ENCODE assay signal across 23 cellular contexts in genomic region chr2:15608392-15608761, GRCh38. TPM values are rescaled to one million over a fixed set of nuclear protein-coding genes. Genes with fewer than 3 reads are reported as not detected.
A peak's percentile ranks its signal among the peaks of the same experiment; 100 is the strongest.
DNase-seq lines count a peak whose midpoint lies in the region; ATAC-seq, FAIRE-seq and TF ChIP-seq lines count a peak whose summit lies in the region.
"Had no signal": no experiment of that assay in that cellular context is flagged by ENCODE, and none has a peak within 500 bp of the region (broad histone marks: within the 10 kb centered on the region; RNA-seq: fewer than 3 reads in every experiment).

No MANE protein-coding gene starts in this region.

- no peak overlapping the region for H3K27ac ChIP-seq in HepG2 (ENCODE audit: extremely low read length, insufficient read depth, low read length)
- no peak overlapping the region for H3K27ac ChIP-seq in right lobe of liver
- H3K27ac ChIP-seq in osteoblast (ENCODE audit: low read depth, low read length) = no peak overlapping the region
- H3K27ac ChIP-seq: 22Rv1, A549, BLaER1 had no signal

- no peak for ATAC-seq in HepG2
- no peak for ATAC-seq in right lobe of liver
- no peak for ATAC-seq in HG02610 (IDR thresholded peaks at IDR 0.05; ENCODE audit: unreplicated experiment)
- ATAC-seq: A549 had no signal

- TF ChIP-seq EP300 in HepG2 (IDR thresholded peaks at IDR 0.05; ENCODE audit: low read depth in 2 of 2, low read length in 2 of 2) = no peak
- no peak for TF ChIP-seq EP300 in HepG2 (CRISPR knock-in tag; IDR thresholded peaks at IDR 0.05; ENCODE audit: borderline replicate concordance)
- no peak for TF ChIP-seq EP300 in Ishikawa (IDR thresholded peaks at IDR 0.05; ENCODE audit: borderline replicate concordance)

- intact Hi-C loops in HepG2 (cut with micrococcal nuclease; ENCODE audit: unreplicated experiment) = no loop called here
- intact Hi-C loops in right lobe of liver (cut with DNase I) = no loop called here

- H4K20me1 ChIP-seq in HepG2 (ENCODE audit: insufficient read depth, low read length) (no peaks in the 10 kb centered on the region), osteoblast (ENCODE audit: insufficient read depth, low read length) (peaks cover 6% of the 10 kb centered on the region)

- WGBS in HepG2 (ENCODE audit: low lambda C conversion rate) = 96% methylated on average over 4 of the region's 4 CpGs
- WGBS in right lobe of liver (ENCODE audit: insufficient coverage, low coverage, low lambda C conversion rate, missing lambda C conversion rate) = 96% methylated on average over 4 of the region's 4 CpGs

- H3K27me3 ChIP-seq in HepG2 (ENCODE audit: control insufficient read depth in 1 of 2, insufficient read depth in 2 of 2, low read length in 2 of 2) = no peaks in the 10 kb centered on the region
- H3K27me3 ChIP-seq in right lobe of liver = no peaks in the 10 kb centered on the region
- no peaks in the 10 kb centered on the region for H3K27me3 ChIP-seq in osteoblast (ENCODE audit: insufficient read depth, low read length)
- H3K27me3 ChIP-seq: BE2C, BLaER1 had no signal

- no peaks in the 10 kb centered on the region for H3K9me3 ChIP-seq in HepG2 (ENCODE audit: low read length)
- no peaks in the 10 kb centered on the region for H3K9me3 ChIP-seq in right lobe of liver
- H3K9me3 ChIP-seq in osteoblast (ENCODE audit: low read depth, low read length) = no peaks in the 10 kb centered on the region
- H3K9me3 ChIP-seq: A549, BE2C had no signal

- TF ChIP-seq CTCF in HepG2 (CRISPR knock-in tag; IDR thresholded peaks at IDR 0.05) (no peak), right lobe of liver (IDR thresholded peaks at IDR 0.05) (no peak), osteoblast (IDR thresholded peaks at IDR 0.05; ENCODE audit: extremely low read depth, low read depth, low read length) (no peak)

- H2AFZ ChIP-seq in HepG2 (ENCODE audit: low read length) (no peak overlapping the region), osteoblast (ENCODE audit: low read length) (no peak overlapping the region)

- FAIRE-seq in HepG2 (lab: Jason Lieb, UNC) = no peak
- FAIRE-seq: A549, D721Med, G401.6, GM12891 had no signal

- H3K79me2 ChIP-seq in HepG2 (ENCODE audit: insufficient read depth, low read length) (no peaks in the 10 kb centered on the region), osteoblast (ENCODE audit: insufficient read depth, low read length) (no peaks in the 10 kb centered on the region)

- TF ChIP-seq RAD21 in HepG2 (CRISPR knock-in tag; IDR thresholded peaks at IDR 0.05) (no peak), Ishikawa (IDR thresholded peaks at IDR 0.05; ENCODE audit: low read depth) (no peak)

- no TSS peak for BruUV-seq in HepG2 (replicated peaks; lab: Mats Ljungman, UMichigan)

- in situ Hi-C loops in HepG2 (cut with HindIII; ENCODE audit: extremely low pct_ligation_motif_present, low pct_unique_long_range_greater_than_20kb) = no loop called here

- no peak for DNase-seq in HepG2 (ENCODE audit: low spot score)
- no peak for DNase-seq in right lobe of liver
- peak; percentile 100 for DNase-seq in NCI-H526 treated with DMSO at 0.1 percent for 48 hours (lab: John Stamatoyannopoulos, UW)
- DNase-seq in osteoblast (ENCODE audit: insufficient read length, low spot score, missing footprints) = no peak
- no peak for DNase-seq in Ammon's horn (ENCODE audit: low spot score)
- DNase-seq: AML-193; BE2C; C1 segment of cervical spinal cord; Calu3; CD4-positive, alpha-beta memory T cell; CD4-positive, CD25-positive, alpha-beta regulatory T cell; CD8-positive, alpha-beta memory T cell; COR-L47; DMS79 treated with DMSO at 0.1 percent for 48 hours; GF-D8 had no signal

- POLR2A ChIA-PET in HepG2 (lab: Yijun Ruan, JAX) = no interaction called here

- H3K4me2 ChIP-seq in HepG2 (ENCODE audit: low read depth, low read length) = no peak overlapping the region
- no peak overlapping the region for H3K4me2 ChIP-seq in osteoblast (ENCODE audit: insufficient read depth, low read length)
- H3K4me2 ChIP-seq: A549, BLaER1 had no signal

- CTCF ChIA-PET in HepG2 (lab: Yijun Ruan, JAX; ENCODE audit: low intra/inter-chr PET ratio, low total read pairs) = no interaction called here

- no peak overlapping the region for H3K4me3 ChIP-seq in HepG2 (replicated peaks in 1 of 3; ENCODE audit: insufficient read depth in 1 of 3, low read depth in 2 of 3, low read length in 3 of 3)
- no peak overlapping the region for H3K4me3 ChIP-seq in right lobe of liver
- no peak overlapping the region for H3K4me3 ChIP-seq in osteoblast (ENCODE audit: insufficient read depth, low read length)
- H3K4me3 ChIP-seq: A549, BLaER1 had no signal

- TF ChIP-seq POLR2A in HepG2 (IDR thresholded peaks at IDR 0.05; ENCODE audit: insufficient read depth in 1 of 2, low read depth in 2 of 2, low read length in 2 of 2) (no peak), right lobe of liver (IDR thresholded peaks at IDR 0.05) (no peak)

- H3K36me3 ChIP-seq in HepG2 (replicated peaks in 1 of 2; ENCODE audit: control insufficient read depth in 1 of 2, insufficient read depth in 2 of 2, low read length in 2 of 2) (peaks cover 35 to 67% of the 10 kb centered on the region in 2 experiments), right lobe of liver (peaks cover 7 to 67% (median 49%) of the 10 kb centered on the region in 4 donors), osteoblast (ENCODE audit: insufficient read depth, low read length) (peaks cover 71% of the 10 kb centered on the region)

- H3K9ac ChIP-seq in HepG2 (ENCODE audit: insufficient read depth, low read depth, low read length) = no peak overlapping the region
- H3K9ac ChIP-seq: BLaER1 had no signal

- H3K4me1 ChIP-seq in HepG2 (ENCODE audit: insufficient read depth, low read length) (no peaks in the 10 kb centered on the region), right lobe of liver (no peaks in the 10 kb centered on the region), osteoblast (ENCODE audit: insufficient read depth, low read length) (no peaks in the 10 kb centered on the region)
- H3K4me1 ChIP-seq: A549, BE2C, BLaER1 had no signal

TF ChIP-seq in HepG2, 621 proteins besides CTCF, POLR2A, EP300 and RAD21:
- TF ChIP-seq ZMAT3 (CRISPR knock-in tag; conservative IDR thresholded peaks at IDR 0.05) = no peak
- peak; percentile 43; the same call in 1 of the 2 replicates for TF ChIP-seq ZNF121 (CRISPR knock-in tag; IDR thresholded peaks at IDR 0.05)

TF ChIP-seq in Ishikawa, 13 proteins besides CTCF, POLR2A, EP300 and RAD21:
- TF ChIP-seq FOXM1 (IDR thresholded peaks at IDR 0.05; ENCODE audit: borderline replicate concordance, low read depth) = no peak
- TF ChIP-seq CEBPB (IDR thresholded peaks at IDR 0.05) = peak; percentile 58

RNA-seq across cellular contexts. Expression of gene DDX1, which starts 16.7 kb away (rescaled TPM):
- total RNA-seq in HepG2 (2016; rRNA removed; fragmentation: Illumina TruSeq; extraction: Trizol) (130 and 254 TPM in 2 replicates), right lobe of liver (10 to 100 TPM; 29.7 to 43.5 (median 37.6) TPM), osteoblast (76.0 and 86.3 TPM in 2 replicates)
- 20.7 and 26.0 TPM in 2 replicates for total RNA-seq in HepG2 (2016; cell fraction: cytosol; rRNA removed; fragmentation: Illumina TruSeq; extraction: Trizol; ENCODE audit: low read depth)
- total RNA-seq in HepG2 (2016; cell fraction: insoluble cytoplasmic fraction; rRNA removed; fragmentation: Illumina TruSeq; extraction: Trizol) = 128 and 254 TPM in 2 replicates
- total RNA-seq in HepG2 (2016; cell fraction: membrane; rRNA removed; fragmentation: Illumina TruSeq; extraction: Trizol) = 42.3 and 49.4 TPM in 2 replicates
- total RNA-seq in HepG2 (2016; cell fraction: nucleus; rRNA removed; fragmentation: Illumina TruSeq; extraction: Trizol) = 114 and 115 TPM in 2 replicates
- 60.9 and 81.6 TPM in 2 replicates for polyA plus RNA-seq in HepG2 (2011; rRNA removed)
- 36.8 and 56.4 TPM in 2 replicates for polyA plus RNA-seq in HepG2 (2011; cell fraction: cytosol; rRNA removed)
- polyA plus RNA-seq in HepG2 (2011; cell fraction: nucleus; rRNA removed) = 33.2 and 43.2 TPM in 2 replicates
- 87.2 and 121 TPM in 2 replicates for polyA plus RNA-seq in HepG2 (2012)
- polyA plus RNA-seq in HepG2 (2016; cell fraction: cytosol; fragmentation: Illumina TruSeq; extraction: Trizol; ENCODE audit: low read depth) = 17.5 and 20.7 TPM in 2 replicates
- 266 and 281 TPM in 2 replicates for polyA plus RNA-seq in HepG2 (2016; cell fraction: insoluble cytoplasmic fraction; fragmentation: Illumina TruSeq; extraction: Trizol; ENCODE audit: low read depth)
- 28.6 and 36.5 TPM in 2 replicates for polyA plus RNA-seq in HepG2 (2016; cell fraction: membrane; fragmentation: Illumina TruSeq; extraction: Trizol; ENCODE audit: low read depth)
- 120 and 122 TPM in 2 replicates for polyA plus RNA-seq in HepG2 (2016; cell fraction: nucleus; fragmentation: Illumina TruSeq; extraction: Trizol; ENCODE audit: insufficient read depth, low read depth)
- polyA minus RNA-seq in HepG2 (2011; rRNA and poly(A)+ RNA removed; ENCODE audit: low replicate concordance) = 15.7 and 27.0 TPM in 2 replicates
- polyA minus RNA-seq in HepG2 (2011; cell fraction: cytosol; rRNA and poly(A)+ RNA removed) = 54.9 and 60.7 TPM in 2 replicates
- polyA minus RNA-seq in HepG2 (2011; cell fraction: nucleus; rRNA and poly(A)+ RNA removed) = 109 and 119 TPM in 2 replicates

RNA-seq across cellular contexts. Expression of gene NBAS, which starts 47.2 kb away (rescaled TPM):
- total RNA-seq in HepG2 (2016; rRNA removed; fragmentation: Illumina TruSeq; extraction: Trizol) = 58.7 and 61.4 TPM in 2 replicates
- total RNA-seq in HepG2 (2016; cell fraction: cytosol; rRNA removed; fragmentation: Illumina TruSeq; extraction: Trizol; ENCODE audit: low read depth) = 52.9 and 59.9 TPM in 2 replicates
- total RNA-seq in HepG2 (2016; cell fraction: insoluble cytoplasmic fraction; rRNA removed; fragmentation: Illumina TruSeq; extraction: Trizol) = 56.3 and 56.6 TPM in 2 replicates
- total RNA-seq in HepG2 (2016; cell fraction: membrane; rRNA removed; fragmentation: Illumina TruSeq; extraction: Trizol) = 27.5 and 33.9 TPM in 2 replicates
- 75.6 and 80.4 TPM in 2 replicates for total RNA-seq in HepG2 (2016; cell fraction: nucleus; rRNA removed; fragmentation: Illumina TruSeq; extraction: Trizol)
- 28.8 and 33.6 TPM in 2 replicates for polyA plus RNA-seq in HepG2 (2011; rRNA removed)
- polyA plus RNA-seq in HepG2 (2011; cell fraction: cytosol; rRNA removed) = 29.5 and 30.7 TPM in 2 replicates
- polyA plus RNA-seq in HepG2 (2011; cell fraction: nucleus; rRNA removed) = 23.2 and 23.7 TPM in 2 replicates
- polyA plus RNA-seq in HepG2 (2012) = 26.5 and 30.9 TPM in 2 replicates
- polyA plus RNA-seq in HepG2 (2016; cell fraction: cytosol; fragmentation: Illumina TruSeq; extraction: Trizol; ENCODE audit: low read depth) = 14.7 and 16.9 TPM in 2 replicates
- 27.5 and 27.7 TPM in 2 replicates for polyA plus RNA-seq in HepG2 (2016; cell fraction: insoluble cytoplasmic fraction; fragmentation: Illumina TruSeq; extraction: Trizol; ENCODE audit: low read depth)
- 5.6 and 6.1 TPM in 2 replicates for polyA plus RNA-seq in HepG2 (2016; cell fraction: membrane; fragmentation: Illumina TruSeq; extraction: Trizol; ENCODE audit: low read depth)
- polyA plus RNA-seq in HepG2 (2016; cell fraction: nucleus; fragmentation: Illumina TruSeq; extraction: Trizol; ENCODE audit: insufficient read depth, low read depth) = 39.1 and 42.0 TPM in 2 replicates
- polyA minus RNA-seq in HepG2 (2011; rRNA and poly(A)+ RNA removed; ENCODE audit: low replicate concordance) = 55.2 and 126 TPM in 2 replicates
- 57.6 and 62.9 TPM in 2 replicates for polyA minus RNA-seq in HepG2 (2011; cell fraction: cytosol; rRNA and poly(A)+ RNA removed)
- polyA minus RNA-seq in HepG2 (2011; cell fraction: nucleus; rRNA and poly(A)+ RNA removed) = 102 and 117 TPM in 2 replicates
- 10 to 100 TPM; 16.1 to 21.8 (median 18.5) TPM for total RNA-seq in right lobe of liver
- total RNA-seq in osteoblast = 98.1 and 102 TPM in 2 replicates
